1 cellular context compared by ENCODE assay signal in genomic region chr2:223562078-223562477, GRCh38.
TF ChIP-seq lines count a peak whose summit lies in the region.

No MANE protein-coding gene starts in this region.

TF ChIP-seq in IMR-90, 13 proteins besides CTCF, POLR2A, EP300 and RAD21:
- TF ChIP-seq CEBPB (IDR thresholded peaks at IDR 0.05; ENCODE audit: low read depth, low read length) (no peak), SMC3 (IDR thresholded peaks at IDR 0.05; ENCODE audit: low read depth, low read length) (no peak), MAZ (IDR thresholded peaks at IDR 0.05; ENCODE audit: borderline replicate concordance, low read depth, low read length) (no peak)
